In the genomic region with DNA sequence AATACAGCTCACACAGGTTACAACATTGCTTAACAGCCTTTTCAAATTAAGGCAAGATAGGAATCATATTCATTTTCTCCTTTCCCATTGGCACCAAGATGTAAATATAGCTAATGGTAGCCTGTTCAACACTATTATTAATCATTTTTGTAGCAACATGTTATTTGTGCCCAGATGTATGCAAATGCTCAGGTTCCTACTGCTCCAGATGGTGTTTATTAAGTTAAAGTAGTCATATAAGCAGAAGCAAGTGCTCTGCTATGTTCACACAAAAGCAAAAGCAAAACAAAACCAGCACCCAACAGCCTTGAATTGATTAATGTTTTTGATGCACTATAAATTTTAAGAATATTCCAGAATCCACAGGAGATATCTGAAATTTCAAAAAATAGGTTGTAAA, we compare ENCODE assay signal across 17 cellular contexts.
DNase-seq lines count a peak whose midpoint lies in the region; ATAC-seq and TF ChIP-seq lines count a peak whose summit lies in the region.
"Had no signal": no experiment of that assay in that cellular context is flagged by ENCODE, and none has a peak within 500 bp of the region (broad histone marks: within the 10 kb centered on the region; RNA-seq: fewer than 3 reads in every experiment).

No MANE protein-coding gene starts in this region.

- H3K36me3 Mint-ChIP-seq in stimulated activated effector memory CD8-positive, alpha-beta T cell treated with anti-CD3 and anti-CD28 coated beads, Interleukin-12 subunit alpha, Interleukin-12 subunit beta, amount 100 ng/mL, for 72 hours: no peaks in the 10 kb centered on the region

- no peak for ATAC-seq in HCT116
- ATAC-seq in Right ventricle myocardium superior (ENCODE audit: poor library complexity): no peak
- no peak for ATAC-seq in stimulated activated effector memory CD8-positive, alpha-beta T cell treated with anti-CD3 and anti-CD28 coated beads, Interleukin-12 subunit alpha, Interleukin-12 subunit beta, amount 100 ng/mL, for 72 hours

- H3K9me3 ChIP-seq in HCT116 (ENCODE audit: control insufficient read depth in 1 of 2, insufficient read depth in 1 of 2, low read depth in 1 of 2, low read length in 2 of 2): no peaks in the 10 kb centered on the region
- no peaks in the 10 kb centered on the region for H3K9me3 ChIP-seq in SU-DHL-6 (ENCODE audit: insufficient read depth, low read length)

- TF ChIP-seq POLR2A in HCT116 (IDR thresholded peaks at IDR 0.05; ENCODE audit: borderline replicate concordance, extremely low read depth, insufficient read depth, insufficient read length): no peak

- H3K9me3 Mint-ChIP-seq in stimulated activated effector memory CD8-positive, alpha-beta T cell treated with anti-CD3 and anti-CD28 coated beads, Interleukin-12 subunit alpha, Interleukin-12 subunit beta, amount 100 ng/mL, for 72 hours: peaks cover 11% of the 10 kb centered on the region
- H3K9me3 Mint-ChIP-seq: CD4-positive, alpha-beta T cell had no signal

- no peak overlapping the region for H3K4me3 Mint-ChIP-seq in stimulated activated effector memory CD8-positive, alpha-beta T cell treated with anti-CD3 and anti-CD28 coated beads, Interleukin-12 subunit alpha, Interleukin-12 subunit beta, amount 100 ng/mL, for 72 hours
- H3K4me3 Mint-ChIP-seq: B cell; CD4-positive, alpha-beta T cell had no signal

- BruUV-seq in HCT116 (replicated peaks; lab: Mats Ljungman, UMichigan): no TSS peak

- H2AFZ ChIP-seq in HCT116 (ENCODE audit: low read depth, low read length, poor library complexity, severe bottlenecking) (peak overlapping the region; percentile 74), SU-DHL-6 (ENCODE audit: low read depth, low read length, severe bottlenecking) (peak overlapping the region; percentile 28)

- H3K79me2 ChIP-seq in HCT116 (ENCODE audit: insufficient read depth, low read length) (no peaks in the 10 kb centered on the region), SU-DHL-6 (ENCODE audit: insufficient read depth, low read length) (no peaks in the 10 kb centered on the region)

- no peaks in the 10 kb centered on the region for H3F3A ChIP-seq in SU-DHL-6 (ENCODE audit: insufficient read depth)

- H3K4me1 Mint-ChIP-seq in stimulated activated effector memory CD8-positive, alpha-beta T cell treated with anti-CD3 and anti-CD28 coated beads, Interleukin-12 subunit alpha, Interleukin-12 subunit beta, amount 100 ng/mL, for 72 hours: no peaks in the 10 kb centered on the region
- H3K4me1 Mint-ChIP-seq: B cell had no signal

- H3K9me2 ChIP-seq in HCT116 (ENCODE audit: insufficient read depth): no peaks in the 10 kb centered on the region
- H3K9me2 ChIP-seq in SU-DHL-6 (replicated peaks; ENCODE audit: insufficient read depth, low read length): no peaks in the 10 kb centered on the region

- H3K27me3 ChIP-seq in HCT116 (ENCODE audit: insufficient read depth, low read length): no peaks in the 10 kb centered on the region
- H3K27me3 ChIP-seq in SU-DHL-6 (ENCODE audit: low read length): no peaks in the 10 kb centered on the region
- H3K27me3 ChIP-seq in brain microvascular endothelial cell (replicated peaks): no peaks in the 10 kb centered on the region

- H3K9ac ChIP-seq in HCT116 (ENCODE audit: low read length) (no peak overlapping the region), SU-DHL-6 (ENCODE audit: low read length) (no peak overlapping the region)

- no peak overlapping the region for H3K4me2 ChIP-seq in HCT116 (ENCODE audit: low read length)
- peak overlapping the region; percentile 42 for H3K4me2 ChIP-seq in SU-DHL-6 (ENCODE audit: low read depth, low read length, poor library complexity, severe bottlenecking)

- H3K36me3 ChIP-seq in HCT116 (ENCODE audit: control insufficient read depth in 1 of 2, insufficient read depth in 2 of 2, low read length in 2 of 2) (no peaks in the 10 kb centered on the region), SU-DHL-6 (ENCODE audit: low read length) (no peaks in the 10 kb centered on the region), brain microvascular endothelial cell (replicated peaks) (no peaks in the 10 kb centered on the region)

- no peak for TF ChIP-seq CTCF in AG10803 (conservative IDR thresholded peaks at IDR 0.05; ENCODE audit: low read length)
- TF ChIP-seq CTCF in HCT116 (IDR thresholded peaks at IDR 0.05 in 2 of 3, conservative IDR thresholded peaks at IDR 0.05 in 1 of 3; ENCODE audit: borderline replicate concordance in 1 of 3, insufficient read depth in 1 of 3, low read depth in 2 of 3, low read length in 2 of 3): no peak
- no peak for TF ChIP-seq CTCF in SU-DHL-6 (IDR thresholded peaks at IDR 0.05; ENCODE audit: insufficient read depth, low read length, poor library complexity, severe bottlenecking)
- no peak for TF ChIP-seq CTCF in brain microvascular endothelial cell (IDR thresholded peaks at IDR 0.05; ENCODE audit: low read depth, low read length, missing control alignments)

- no peak overlapping the region for H3K27ac Mint-ChIP-seq in stimulated activated effector memory CD8-positive, alpha-beta T cell treated with anti-CD3 and anti-CD28 coated beads, Interleukin-12 subunit alpha, Interleukin-12 subunit beta, amount 100 ng/mL, for 72 hours
- H3K27ac Mint-ChIP-seq: B cell; CD4-positive, alpha-beta T cell had no signal

- RAD21 ChIA-PET in HCT116 (lab: Charles Lee; ENCODE audit: low non-redundant PET in 1 of 2, low total read pairs in 2 of 2, uncharacterized antibody in 2 of 2, unreplicated experiment in 2 of 2): no interaction called here

- H4K20me1 ChIP-seq in HCT116 (ENCODE audit: insufficient read depth) (no peaks in the 10 kb centered on the region), SU-DHL-6 (ENCODE audit: low read depth, low read length) (no peaks in the 10 kb centered on the region)

- H3K4me3 ChIP-seq in AG10803 (ENCODE audit: low read length): no peak overlapping the region
- H3K4me3 ChIP-seq in HCT116 (replicated peaks in 1 of 2; ENCODE audit: low read depth in 1 of 2, low read length in 2 of 2): no peak overlapping the region
- H3K4me3 ChIP-seq in SU-DHL-6 (ENCODE audit: insufficient read depth, low read length, poor library complexity, severe bottlenecking): no peak overlapping the region
- H3K4me3 ChIP-seq in brain microvascular endothelial cell (ENCODE audit: low read depth, low read length): no peak overlapping the region

- DNase-seq in AG10803 (ENCODE audit: low read depth) (peak; percentile 4), HCT116 (ENCODE audit: low read depth, low spot score) (no peak), NCI-H446 treated with DMSO at 0.1 percent for 48 hours (lab: John Stamatoyannopoulos, UW) (peak; percentile 75), Right ventricle myocardium superior (no peak), brain microvascular endothelial cell (no peak)
- no peak for DNase-seq in activated T-cell treated with anti-CD3 and anti-CD28 coated beads, Interleukin-2, amount 50 U/mL, for 48 hours
- DNase-seq in stimulated activated effector memory CD8-positive, alpha-beta T cell treated with anti-CD3 and anti-CD28 coated beads, Interleukin-12 subunit alpha, Interleukin-12 subunit beta, amount 100 ng/mL, for 72 hours (ENCODE audit: low spot score in 2 of 2): no peak
- DNase-seq: ACHN; C1 segment of cervical spinal cord; Calu3; CD4-positive, alpha-beta T cell; DMS153; DMS79 treated with DMSO at 0.1 percent for 48 hours; EL; HCEC 1CT had no signal

- peaks cover 0 to 3% of the 10 kb centered on the region in 2 experiments; a peak in 1 of 4 replicates for H3K4me1 ChIP-seq in HCT116 (ENCODE audit: control insufficient read depth in 1 of 2, insufficient read depth in 2 of 2, low read length in 2 of 2)

- in situ Hi-C loops in brain microvascular endothelial cell (cut with HindIII; ENCODE audit: low pct_ligation_motif_present, low sequenced_read_pairs): no loop called here

- CTCF ChIA-PET in HCT116 (lab: Charles Lee): no interaction called here

- POLR2A ChIA-PET in HCT116 (lab: Charles Lee): no interaction called here

- intact Hi-C loops in HCT116 (cut with micrococcal nuclease): no loop called here
- intact Hi-C loops in Right ventricle myocardium superior (cut with DNase I): no loop called here

- no peak overlapping the region for H3K27ac ChIP-seq in HCT116 (ENCODE audit: low read depth, low read length)
- H3K27ac ChIP-seq in SU-DHL-6 (ENCODE audit: low read depth, low read length): no peak overlapping the region
- no peak overlapping the region for H3K27ac ChIP-seq in brain microvascular endothelial cell

- no peak for TF ChIP-seq RAD21 in HCT116 (IDR thresholded peaks at IDR 0.05; ENCODE audit: low read depth)

TF ChIP-seq in HCT116, 20 proteins besides CTCF, POLR2A, EP300 and RAD21:
- no peak for TF ChIP-seq POLR2AphosphoS5 (IDR thresholded peaks at IDR 0.05; ENCODE audit: low read depth, low read length)
- no peak for TF ChIP-seq CBX3 (IDR thresholded peaks at IDR 0.05; ENCODE audit: low read depth)
- TF ChIP-seq SIN3A (IDR thresholded peaks at IDR 0.05; ENCODE audit: low read depth): no peak
- TF ChIP-seq SP1 (IDR thresholded peaks at IDR 0.05; ENCODE audit: low read depth): no peak

Comparison
In these comparisons a context has a peak if more than half of its experiments do, and no peak if none do; other contexts are left out.
1. DNase-seq: peak in AG10803 (single experiment) and NCI-H446 treated with DMSO at 0.1 percent for 48 hours (single experiment); none in HCT116 (single experiment), Right ventricle myocardium superior (single experiment), brain microvascular endothelial cell (single experiment), activated T-cell treated with anti-CD3 and anti-CD28 coated beads, Interleukin-2, amount 50 U/mL, for 48 hours (0 of 2) and stimulated activated effector memory CD8-positive, alpha-beta T cell treated with anti-CD3 and anti-CD28 coated beads, Interleukin-12 subunit alpha, Interleukin-12 subunit beta, amount 100 ng/mL, for 72 hours (0 of 2).